In genomic region chr2:226158229-226158628, GRCh38 we compare ENCODE assay signal across 22 cellular contexts.
"Had no signal": no experiment of that assay in that cellular context is flagged by ENCODE, and none has a peak within 500 bp of the region (broad histone marks: within the 10 kb centered on the region; RNA-seq: fewer than 3 reads in every experiment).

No MANE protein-coding gene starts in this region.

- H3K36me3 Mint-ChIP-seq: immature natural killer cell; naive thymus-derived CD4-positive, alpha-beta T cell; stimulated activated naive B cell treated with anti-CD40 and anti-IgM and Interleukin-4, amounts not matched to agents 10 μg/mL and 1 μg/mL and 100 μg/mL, for 72 hours had no signal

- H3K4me1 ChIP-seq: esophagus muscularis mucosa, gastroesophageal sphincter, parathyroid adenoma, psoas muscle, sigmoid colon, testis, transverse colon had no signal

- H3K27me3 ChIP-seq: esophagus muscularis mucosa, gastroesophageal sphincter, sigmoid colon, testis, transverse colon had no signal

- H3K4me3 Mint-ChIP-seq: central memory CD8-positive, alpha-beta T cell; effector memory CD8-positive, alpha-beta T cell; immature natural killer cell; naive thymus-derived CD4-positive, alpha-beta T cell; neural crest cell; stimulated activated naive B cell treated with anti-CD40 and anti-IgM and Interleukin-4, amounts not matched to agents 10 μg/mL and 1 μg/mL and 100 μg/mL, for 72 hours; stimulated activated naive CD8-positive, alpha-beta T cell treated with anti-CD3 and anti-CD28 coated beads, Interleukin-15, amount 100 ng/mL, for 72 hours had no signal

- H3K27ac Mint-ChIP-seq: effector memory CD8-positive, alpha-beta T cell; immature natural killer cell; naive thymus-derived CD4-positive, alpha-beta T cell; stimulated activated naive B cell treated with anti-CD40 and anti-IgM and Interleukin-4, amounts not matched to agents 10 μg/mL and 1 μg/mL and 100 μg/mL, for 72 hours; stimulated activated naive CD8-positive, alpha-beta T cell treated with anti-CD3 and anti-CD28 coated beads, Interleukin-15, amount 100 ng/mL, for 72 hours had no signal

- DNase-seq: effector memory CD8-positive, alpha-beta T cell; glutamatergic neuron; immature natural killer cell; naive thymus-derived CD4-positive, alpha-beta T cell; occipital lobe; psoas muscle; retina; sigmoid colon; stimulated activated CD4-positive, alpha-beta T cell treated with anti-CD3 and anti-CD28 coated beads, Interleukin-2, amount 100 ng/mL, for 24 hours; stimulated activated CD4-positive, alpha-beta T cell treated with anti-CD3 and anti-CD28 coated beads, Interleukin-4, amount 100 ng/mL, for 4 hours; stimulated activated naive B cell treated with anti-CD40 and anti-IgM and Interleukin-4, amounts not matched to agents 10 μg/mL and 1 μg/mL and 100 μg/mL, for 72 hours; stimulated activated naive CD8-positive, alpha-beta T cell treated with anti-CD3 and anti-CD28 coated beads, Interleukin-15, amount 100 ng/mL, for 72 hours; testis; transverse colon had no signal

- H3K9ac ChIP-seq: parathyroid adenoma had no signal

- H3K79me2 ChIP-seq: parathyroid adenoma had no signal

- H3K9me3 ChIP-seq: esophagus muscularis mucosa, gastroesophageal sphincter, psoas muscle, sigmoid colon, testis, transverse colon had no signal

- ATAC-seq: effector memory CD8-positive, alpha-beta T cell; gastroesophageal sphincter; naive thymus-derived CD4-positive, alpha-beta T cell; psoas muscle; stimulated activated naive B cell treated with anti-CD40 and anti-IgM and Interleukin-4, amounts not matched to agents 10 μg/mL and 1 μg/mL and 100 μg/mL, for 72 hours; stimulated activated naive CD8-positive, alpha-beta T cell treated with anti-CD3 and anti-CD28 coated beads, Interleukin-15, amount 100 ng/mL, for 72 hours had no signal

- H3K27me3 Mint-ChIP-seq: central memory CD8-positive, alpha-beta T cell; effector memory CD8-positive, alpha-beta T cell had no signal

- H3K4me1 Mint-ChIP-seq: central memory CD8-positive, alpha-beta T cell; immature natural killer cell; naive thymus-derived CD4-positive, alpha-beta T cell; stimulated activated naive B cell treated with anti-CD40 and anti-IgM and Interleukin-4, amounts not matched to agents 10 μg/mL and 1 μg/mL and 100 μg/mL, for 72 hours; stimulated activated naive CD8-positive, alpha-beta T cell treated with anti-CD3 and anti-CD28 coated beads, Interleukin-15, amount 100 ng/mL, for 72 hours had no signal

- H3K4me3 ChIP-seq: esophagus muscularis mucosa, gastroesophageal sphincter, psoas muscle, sigmoid colon, skin epidermis, testis, transverse colon had no signal

- FAIRE-seq: keratinocyte had no signal

- H2AFZ ChIP-seq: parathyroid adenoma had no signal

- H3K36me3 ChIP-seq: esophagus muscularis mucosa, gastroesophageal sphincter, sigmoid colon, transverse colon had no signal

- H3K9me3 Mint-ChIP-seq: central memory CD8-positive, alpha-beta T cell; effector memory CD8-positive, alpha-beta T cell; naive thymus-derived CD4-positive, alpha-beta T cell; stimulated activated naive B cell treated with anti-CD40 and anti-IgM and Interleukin-4, amounts not matched to agents 10 μg/mL and 1 μg/mL and 100 μg/mL, for 72 hours; stimulated activated naive CD8-positive, alpha-beta T cell treated with anti-CD3 and anti-CD28 coated beads, Interleukin-15, amount 100 ng/mL, for 72 hours had no signal

- H3K27ac ChIP-seq: epithelial cell of prostate, esophagus muscularis mucosa, gastroesophageal sphincter, parathyroid adenoma, psoas muscle, sigmoid colon, skin epidermis, testis, transverse colon had no signal
